Comparison of ENCODE assay signal across 17 cellular contexts in the genomic region with DNA sequence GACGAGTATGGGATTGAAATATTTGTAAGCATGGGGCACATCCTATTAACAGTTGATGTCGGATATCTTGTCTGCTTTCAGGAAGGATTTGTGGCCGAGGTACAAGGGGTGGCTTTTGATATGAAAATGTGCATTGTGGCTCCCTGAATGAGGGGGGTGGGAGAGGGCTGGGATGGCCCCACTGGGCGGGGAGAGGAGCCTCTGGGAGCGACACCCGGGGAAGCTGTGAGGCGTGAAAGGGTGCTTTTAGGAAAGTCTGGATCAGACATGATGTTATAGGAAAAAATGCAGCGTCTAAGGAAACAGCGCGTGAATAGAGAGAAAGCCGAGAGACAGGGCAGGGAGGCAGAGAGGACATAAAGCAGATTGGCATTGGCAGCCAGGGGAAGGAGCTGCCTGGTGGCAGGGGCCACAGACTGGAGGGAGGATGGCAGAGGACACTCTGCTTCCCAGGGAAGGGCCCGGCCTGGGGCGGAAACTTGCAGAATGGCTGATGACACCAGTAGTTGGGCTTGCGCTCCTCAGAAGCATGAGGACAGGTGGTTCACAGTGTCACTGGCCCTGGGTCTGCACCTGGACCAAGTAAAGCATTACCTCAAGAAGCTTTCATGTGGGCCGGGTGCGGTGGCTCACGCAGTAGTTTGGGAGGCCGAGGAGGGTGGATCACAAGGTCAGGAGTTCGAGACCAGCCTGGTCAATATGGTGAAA.
"Had no signal": no experiment of that assay in that cellular context is flagged by ENCODE, and none has a peak within 500 bp of the region (broad histone marks: within the 10 kb centered on the region; RNA-seq: fewer than 3 reads in every experiment).

No MANE protein-coding gene starts in this region.

- H3K4me3 ChIP-seq: hepatocyte, psoas muscle had no signal

- H3K9me3 ChIP-seq: suprapubic skin had no signal

- DNase-seq: activated CD4-positive, alpha-beta memory T cell treated with anti-CD3 and anti-CD28 coated beads, Interleukin-2, amount 10 ng/mL, durations not matched to agents 7 days and 5 days; activated CD4-positive, CD25-positive, alpha-beta regulatory T cell treated with anti-CD3 and anti-CD28 coated beads, Interleukin-2, amount 50 U/mL, for 72 hours; activated CD8-positive, alpha-beta memory T cell treated with anti-CD3 and anti-CD28 coated beads, Interleukin-2, amount 50 U/mL, for 4 hours; activated naive CD4-positive, alpha-beta T cell; activated T-cell treated with anti-CD3 and anti-CD28 coated beads, Interleukin-2, amount 50 U/mL, for 72 hours; aorta; effector CD4-positive, alpha-beta T cell; kidney glomerular epithelial cell; midbrain; naive B cell; occipital lobe; psoas muscle; stimulated activated CD4-positive, alpha-beta T cell treated with anti-CD3 and anti-CD28 coated beads, Interleukin-12 subunit alpha, Interleukin-12 subunit beta, amount 100 ng/mL, for 4 hours; stimulated activated naive CD4-positive, alpha-beta T cell treated with Interleukin-2 at 50 U/mL for 16 hours; SW 1271 had no signal

- H3K27me3 ChIP-seq: hepatocyte had no signal

- H3K27ac ChIP-seq: hepatocyte, psoas muscle had no signal

- H3K4me1 ChIP-seq: psoas muscle had no signal

- H3K36me3 ChIP-seq: suprapubic skin had no signal

- ATAC-seq: psoas muscle had no signal
